In the genomic region with DNA sequence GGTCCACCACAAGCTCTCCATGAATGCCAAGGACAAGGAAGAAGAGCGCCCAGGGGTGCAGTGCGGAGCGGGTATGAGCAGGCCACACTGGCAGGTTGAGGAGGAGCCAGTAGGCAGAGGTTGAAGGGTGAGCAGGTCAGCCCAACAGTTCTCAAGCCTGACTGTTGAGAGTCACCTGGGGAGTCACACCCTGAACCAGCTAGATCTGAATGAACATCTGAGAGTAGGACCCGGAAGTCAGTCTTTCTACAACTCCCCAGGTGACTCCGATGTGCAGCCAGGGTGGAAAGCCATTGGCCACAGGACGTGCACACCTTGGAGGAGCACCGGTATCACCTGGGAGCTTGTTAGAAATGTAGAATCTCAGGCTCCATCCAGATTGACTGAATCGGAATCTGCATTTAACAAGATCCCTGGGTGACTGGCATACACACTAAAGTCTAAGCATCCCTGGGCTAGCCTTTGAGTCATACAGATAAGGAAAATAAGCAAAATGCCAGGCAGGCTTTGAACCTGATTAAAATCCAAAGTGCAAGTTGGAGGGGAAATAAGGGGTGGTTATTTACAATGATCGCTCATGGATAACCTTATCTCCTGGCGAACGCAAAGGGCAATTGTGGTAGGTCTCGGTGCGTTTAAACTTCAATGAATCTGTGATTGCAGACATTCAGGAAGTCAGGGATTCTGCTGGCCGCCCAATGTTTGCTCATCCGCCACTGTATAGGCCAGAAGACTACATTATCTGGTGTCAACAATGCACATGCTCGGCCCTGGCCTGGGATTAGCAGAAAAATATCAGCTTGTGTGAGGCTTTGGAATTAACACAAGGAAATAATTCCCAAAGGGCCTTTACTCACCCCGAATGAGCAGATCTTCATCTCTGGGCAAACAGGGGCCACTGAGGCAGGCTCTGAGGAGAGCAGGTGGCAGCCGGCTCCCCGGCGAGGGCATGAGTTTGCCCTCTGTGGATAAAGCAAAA, we compare ENCODE assay signal across 38 cellular contexts. TPM values are rescaled to one million over a fixed set of nuclear protein-coding genes. Genes with fewer than 3 reads are reported as not detected.
"Had no signal": no experiment of that assay in that cellular context is flagged by ENCODE, and none has a peak within 500 bp of the region (broad histone marks: within the 10 kb centered on the region; RNA-seq: fewer than 3 reads in every experiment).

No MANE protein-coding gene starts in this region.

- H3K4me3 ChIP-seq: ascending aorta, cardiac muscle cell, coronary artery, dorsolateral prefrontal cortex, lower lobe of right lung, right atrium auricular region, tibial nerve had no signal

- H3K9me3 ChIP-seq: ascending aorta, lower lobe of right lung, right atrium auricular region, tibial nerve had no signal

- H3K36me3 Mint-ChIP-seq: activated naive CD4-positive, alpha-beta T cell treated with anti-CD3 and anti-CD28 coated beads, Interleukin-2, amount 10 ng/mL, durations not matched to agents 7 days and 5 days; activated naive CD8-positive, alpha-beta T cell treated with anti-CD3 and anti-CD28 coated beads, Interleukin-2, amount 10 ng/mL, durations not matched to agents 7 days and 5 days; brain; immature natural killer cell; naive B cell had no signal

- H3K27ac ChIP-seq: ascending aorta, cardiac muscle cell, coronary artery, dorsolateral prefrontal cortex, lower lobe of right lung, right atrium auricular region, tibial nerve had no signal

- H3K4me3 Mint-ChIP-seq: activated CD4-positive, alpha-beta memory T cell treated with anti-CD3 and anti-CD28 coated beads, Interleukin-2, amount 10 ng/mL, durations not matched to agents 7 days and 5 days; activated CD4-positive, alpha-beta T cell treated with anti-CD3 and anti-CD28 coated beads, Interleukin-2, amount 10 ng/mL, durations not matched to agents 7 days and 5 days; activated naive CD4-positive, alpha-beta T cell treated with anti-CD3 and anti-CD28 coated beads, Interleukin-2, amount 10 ng/mL, durations not matched to agents 7 days and 5 days; activated naive CD8-positive, alpha-beta T cell treated with anti-CD3 and anti-CD28 coated beads, Interleukin-2, amount 10 ng/mL, durations not matched to agents 7 days and 5 days; activated T-cell treated with anti-CD3 and anti-CD28 coated beads, Interleukin-2, amount 50 U/mL, for 24 hours; brain; effector memory CD8-positive, alpha-beta T cell; immature natural killer cell; naive B cell; nephron progenitor cell; T-helper 1 cell treated with Interleukin-12 subunit alpha and Interleukin-12 subunit beta and Interleukin-4 antibody, amounts not matched to agents 30 μg/mL and 1 μg/mL, for 36 hours had no signal

- H3K4me1 ChIP-seq: ascending aorta, lower lobe of right lung, right atrium auricular region, tibial nerve had no signal

- DNase-seq: activated CD4-positive, alpha-beta memory T cell treated with anti-CD3 and anti-CD28 coated beads, Interleukin-2, amount 10 ng/mL, durations not matched to agents 7 days and 5 days; activated CD4-positive, alpha-beta T cell treated with anti-CD3 and anti-CD28 coated beads for 1 hour; activated CD4-positive, alpha-beta T cell treated with anti-CD3 and anti-CD28 coated beads, Interleukin-2, amount 10 ng/mL, durations not matched to agents 7 days and 5 days; activated CD8-positive, alpha-beta memory T cell treated with anti-CD3 and anti-CD28 coated beads, Interleukin-2, amount 50 U/mL, for 48 hours; activated gamma-delta T cell; activated naive CD4-positive, alpha-beta T cell treated with anti-CD3 and anti-CD28 coated beads, Interleukin-2, amount 10 ng/mL, durations not matched to agents 7 days and 5 days; activated naive CD8-positive, alpha-beta T cell treated with anti-CD3 and anti-CD28 coated beads, Interleukin-2, amount 10 ng/mL, durations not matched to agents 7 days and 5 days; activated T-cell treated with anti-CD3 and anti-CD28 coated beads, Interleukin-2, amount 50 U/mL, for 24 hours; cerebellar nuclear complex; dorsolateral prefrontal cortex; effector memory CD8-positive, alpha-beta T cell; foreskin fibroblast; head of caudate nucleus; hypothalamus; immature natural killer cell; lower lobe of right lung; naive B cell; nephron progenitor cell; occipital lobe; stimulated activated CD4-positive, alpha-beta T cell treated with anti-CD3 and anti-CD28 coated beads, Interleukin-15, amount 100 ng/mL, for 24 hours; stimulated activated CD4-positive, alpha-beta T cell treated with anti-CD3 and anti-CD28 coated beads, Interleukin-2, amount 100 ng/mL, for 24 hours; stimulated activated naive CD4-positive, alpha-beta T cell; T-helper 9 cell had no signal

- H3K27me3 Mint-ChIP-seq: activated T-cell treated with anti-CD3 and anti-CD28 coated beads, Interleukin-2, amount 50 U/mL, for 24 hours had no signal

- H3K27ac Mint-ChIP-seq: activated CD4-positive, alpha-beta memory T cell treated with anti-CD3 and anti-CD28 coated beads, Interleukin-2, amount 10 ng/mL, durations not matched to agents 7 days and 5 days; activated CD4-positive, alpha-beta T cell treated with anti-CD3 and anti-CD28 coated beads, Interleukin-2, amount 10 ng/mL, durations not matched to agents 7 days and 5 days; activated naive CD4-positive, alpha-beta T cell treated with anti-CD3 and anti-CD28 coated beads, Interleukin-2, amount 10 ng/mL, durations not matched to agents 7 days and 5 days; activated naive CD8-positive, alpha-beta T cell treated with anti-CD3 and anti-CD28 coated beads, Interleukin-2, amount 10 ng/mL, durations not matched to agents 7 days and 5 days; activated T-cell treated with anti-CD3 and anti-CD28 coated beads, Interleukin-2, amount 50 U/mL, for 24 hours; brain; effector memory CD8-positive, alpha-beta T cell; immature natural killer cell; nephron progenitor cell; T-helper 1 cell treated with Interleukin-12 subunit alpha and Interleukin-12 subunit beta and Interleukin-4 antibody, amounts not matched to agents 30 μg/mL and 1 μg/mL, for 36 hours had no signal

- H3K4me1 Mint-ChIP-seq: activated CD4-positive, alpha-beta memory T cell treated with anti-CD3 and anti-CD28 coated beads, Interleukin-2, amount 10 ng/mL, durations not matched to agents 7 days and 5 days; activated CD4-positive, alpha-beta T cell treated with anti-CD3 and anti-CD28 coated beads, Interleukin-2, amount 10 ng/mL, durations not matched to agents 7 days and 5 days; activated naive CD4-positive, alpha-beta T cell treated with anti-CD3 and anti-CD28 coated beads, Interleukin-2, amount 10 ng/mL, durations not matched to agents 7 days and 5 days; activated naive CD8-positive, alpha-beta T cell treated with anti-CD3 and anti-CD28 coated beads, Interleukin-2, amount 10 ng/mL, durations not matched to agents 7 days and 5 days; immature natural killer cell; naive B cell; nephron progenitor cell had no signal

- ATAC-seq: effector memory CD8-positive, alpha-beta T cell; esophagus mucosa; left lobe of liver; lower lobe of right lung had no signal

- H3K9me3 Mint-ChIP-seq: activated CD4-positive, alpha-beta memory T cell treated with anti-CD3 and anti-CD28 coated beads, Interleukin-2, amount 10 ng/mL, durations not matched to agents 7 days and 5 days; activated CD4-positive, alpha-beta T cell treated with anti-CD3 and anti-CD28 coated beads, Interleukin-2, amount 10 ng/mL, durations not matched to agents 7 days and 5 days; activated naive CD4-positive, alpha-beta T cell treated with anti-CD3 and anti-CD28 coated beads, Interleukin-2, amount 10 ng/mL, durations not matched to agents 7 days and 5 days; activated naive CD8-positive, alpha-beta T cell treated with anti-CD3 and anti-CD28 coated beads, Interleukin-2, amount 10 ng/mL, durations not matched to agents 7 days and 5 days; activated T-cell treated with anti-CD3 and anti-CD28 coated beads, Interleukin-2, amount 50 U/mL, for 24 hours; effector memory CD8-positive, alpha-beta T cell; immature natural killer cell; naive B cell; nephron progenitor cell; T-helper 1 cell treated with Interleukin-12 subunit alpha and Interleukin-12 subunit beta and Interleukin-4 antibody, amounts not matched to agents 30 μg/mL and 1 μg/mL, for 36 hours had no signal

- H3K27me3 ChIP-seq: ascending aorta, cardiac muscle cell, dorsolateral prefrontal cortex, right atrium auricular region, tibial nerve had no signal

- H3K36me3 ChIP-seq: ascending aorta, cardiac muscle cell, lower lobe of right lung, right atrium auricular region, tibial nerve had no signal

RNA-seq across cellular contexts. Expression of gene LYZL4, which starts 11.7 kb away (rescaled TPM):
- total RNA-seq: activated CD4-positive, alpha-beta memory T cell treated with anti-CD3 and anti-CD28 coated beads, Interleukin-2, amount 10 ng/mL, durations not matched to agents 7 days and 5 days; activated CD4-positive, alpha-beta T cell treated with anti-CD3 and anti-CD28 coated beads, Interleukin-2, amount 10 ng/mL, durations not matched to agents 7 days and 5 days; activated naive CD8-positive, alpha-beta T cell treated with anti-CD3 and anti-CD28 coated beads, Interleukin-2, amount 10 ng/mL, durations not matched to agents 7 days and 5 days; ascending aorta; endothelial cell of umbilical vein; esophagus mucosa; kidney epithelial cell; left lobe of liver; lower lobe of right lung; mesenteric fat pad; occipital lobe; pulmonary artery endothelial cell; right atrium auricular region; temporal lobe; tibial nerve; ureter had no signal
- polyA plus RNA-seq: immature natural killer cell had no signal
